Comparison of ENCODE assay signal across 1 cellular context in the genomic region with DNA sequence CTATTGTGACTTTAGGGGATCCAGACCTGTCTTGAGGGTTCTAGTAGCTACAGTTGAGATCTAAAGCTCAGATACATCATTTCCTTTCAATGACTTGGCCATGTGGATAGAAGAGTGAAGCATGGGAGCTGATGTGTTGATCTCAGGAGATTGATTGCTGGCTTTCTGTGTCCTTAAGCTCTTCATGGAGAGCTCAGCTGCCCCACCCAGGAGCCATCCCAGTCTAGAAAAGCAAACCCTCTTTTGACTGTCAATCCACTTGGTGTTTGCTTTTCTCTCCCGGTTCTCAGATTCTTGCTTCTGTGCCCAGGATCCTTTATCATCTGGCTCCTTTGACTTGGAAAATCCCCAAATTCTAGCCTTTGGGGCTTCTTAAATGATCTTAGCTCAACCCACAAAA.
TF ChIP-seq lines count a peak whose summit lies in the region.

No MANE protein-coding gene starts in this region.

TF ChIP-seq in K562, 482 proteins besides CTCF, POLR2A, EP300 and RAD21 (continued from another document):
- TF ChIP-seq, protein P1, sequence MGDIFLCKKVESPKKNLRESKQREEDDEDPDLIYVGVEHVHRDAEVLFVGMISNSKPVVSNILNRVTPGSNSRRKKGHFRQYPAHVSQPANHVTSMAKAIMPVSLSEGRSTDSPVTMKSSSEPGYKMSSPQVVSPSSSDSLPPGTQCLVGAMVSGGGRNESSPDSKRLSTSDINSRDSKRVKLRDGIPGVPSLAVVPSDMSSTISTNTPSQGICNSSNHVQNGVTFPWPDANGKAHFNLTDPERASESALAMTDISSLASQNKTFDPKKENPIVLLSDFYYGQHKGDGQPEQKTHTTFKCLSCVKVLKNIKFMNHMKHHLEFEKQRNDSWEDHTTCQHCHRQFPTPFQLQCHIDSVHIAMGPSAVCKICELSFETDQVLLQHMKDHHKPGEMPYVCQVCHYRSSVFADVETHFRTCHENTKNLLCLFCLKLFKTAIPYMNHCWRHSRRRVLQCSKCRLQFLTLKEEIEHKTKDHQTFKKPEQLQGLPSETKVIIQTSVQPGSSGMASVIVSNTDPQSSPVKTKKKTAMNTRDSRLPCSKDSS (IDR thresholded peaks at IDR 0.05; ENCODE audit: low read depth, partially characterized antibody), result no peak
- TF ChIP-seq, protein P2, sequence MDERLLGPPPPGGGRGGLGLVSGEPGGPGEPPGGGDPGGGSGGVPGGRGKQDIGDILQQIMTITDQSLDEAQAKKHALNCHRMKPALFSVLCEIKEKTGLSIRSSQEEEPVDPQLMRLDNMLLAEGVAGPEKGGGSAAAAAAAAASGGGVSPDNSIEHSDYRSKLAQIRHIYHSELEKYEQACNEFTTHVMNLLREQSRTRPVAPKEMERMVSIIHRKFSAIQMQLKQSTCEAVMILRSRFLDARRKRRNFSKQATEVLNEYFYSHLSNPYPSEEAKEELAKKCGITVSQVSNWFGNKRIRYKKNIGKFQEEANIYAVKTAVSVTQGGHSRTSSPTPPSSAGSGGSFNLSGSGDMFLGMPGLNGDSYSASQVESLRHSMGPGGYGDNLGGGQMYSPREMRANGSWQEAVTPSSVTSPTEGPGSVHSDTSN (CRISPR knock-in tag; IDR thresholded peaks at IDR 0.05; ENCODE audit: low read depth), result no peak
- TF ChIP-seq, protein P2 (tag; conservative IDR thresholded peaks at IDR 0.05; ENCODE audit: low read depth), result peak; percentile 77
- no peak for TF ChIP-seq GATA2 (CRISPR knock-in tag; IDR thresholded peaks at IDR 0.05)
- no peak for TF ChIP-seq ZNF408 (CRISPR knock-in tag; IDR thresholded peaks at IDR 0.05; ENCODE audit: low read depth)
- TF ChIP-seq, protein P3, sequence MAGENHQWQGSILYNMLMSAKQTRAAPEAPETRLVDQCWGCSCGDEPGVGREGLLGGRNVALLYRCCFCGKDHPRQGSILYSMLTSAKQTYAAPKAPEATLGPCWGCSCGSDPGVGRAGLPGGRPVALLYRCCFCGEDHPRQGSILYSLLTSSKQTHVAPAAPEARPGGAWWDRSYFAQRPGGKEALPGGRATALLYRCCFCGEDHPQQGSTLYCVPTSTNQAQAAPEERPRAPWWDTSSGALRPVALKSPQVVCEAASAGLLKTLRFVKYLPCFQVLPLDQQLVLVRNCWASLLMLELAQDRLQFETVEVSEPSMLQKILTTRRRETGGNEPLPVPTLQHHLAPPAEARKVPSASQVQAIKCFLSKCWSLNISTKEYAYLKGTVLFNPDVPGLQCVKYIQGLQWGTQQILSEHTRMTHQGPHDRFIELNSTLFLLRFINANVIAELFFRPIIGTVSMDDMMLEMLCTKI (IDR thresholded peaks at IDR 0.05; ENCODE audit: partially characterized antibody), result no peak
- peak; percentile 63 for TF ChIP-seq MEIS2 (IDR thresholded peaks at IDR 0.05; ENCODE audit: partially characterized antibody)
- TF ChIP-seq, protein P4, sequence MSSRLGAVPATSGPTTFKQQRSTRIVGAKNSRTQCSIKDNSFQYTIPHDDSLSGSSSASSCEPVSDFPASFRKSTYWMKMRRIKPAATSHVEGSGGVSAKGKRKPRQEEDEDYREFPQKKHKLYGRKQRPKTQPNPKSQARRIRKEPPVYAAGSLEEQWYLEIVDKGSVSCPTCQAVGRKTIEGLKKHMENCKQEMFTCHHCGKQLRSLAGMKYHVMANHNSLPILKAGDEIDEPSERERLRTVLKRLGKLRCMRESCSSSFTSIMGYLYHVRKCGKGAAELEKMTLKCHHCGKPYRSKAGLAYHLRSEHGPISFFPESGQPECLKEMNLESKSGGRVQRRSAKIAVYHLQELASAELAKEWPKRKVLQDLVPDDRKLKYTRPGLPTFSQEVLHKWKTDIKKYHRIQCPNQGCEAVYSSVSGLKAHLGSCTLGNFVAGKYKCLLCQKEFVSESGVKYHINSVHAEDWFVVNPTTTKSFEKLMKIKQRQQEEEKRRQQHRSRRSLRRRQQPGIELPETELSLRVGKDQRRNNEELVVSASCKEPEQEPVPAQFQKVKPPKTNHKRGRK (tag; IDR thresholded peaks at IDR 0.05), result no peak
- TF ChIP-seq PHF21A (IDR thresholded peaks at IDR 0.05; ENCODE audit: borderline replicate concordance, low read depth), result no peak
- no peak for TF ChIP-seq RAD51 (IDR thresholded peaks at IDR 0.05; ENCODE audit: borderline replicate concordance, low read depth)
- no peak for TF ChIP-seq MTA3 (IDR thresholded peaks at IDR 0.05; ENCODE audit: borderline replicate concordance)
- TF ChIP-seq ZNF143 (CRISPR knock-in tag; IDR thresholded peaks at IDR 0.05), result no peak
- no peak for TF ChIP-seq NCOA6 (IDR thresholded peaks at IDR 0.05)
- no peak for TF ChIP-seq ZNF184 (CRISPR knock-in tag; IDR thresholded peaks at IDR 0.05)
- TF ChIP-seq, protein P5, sequence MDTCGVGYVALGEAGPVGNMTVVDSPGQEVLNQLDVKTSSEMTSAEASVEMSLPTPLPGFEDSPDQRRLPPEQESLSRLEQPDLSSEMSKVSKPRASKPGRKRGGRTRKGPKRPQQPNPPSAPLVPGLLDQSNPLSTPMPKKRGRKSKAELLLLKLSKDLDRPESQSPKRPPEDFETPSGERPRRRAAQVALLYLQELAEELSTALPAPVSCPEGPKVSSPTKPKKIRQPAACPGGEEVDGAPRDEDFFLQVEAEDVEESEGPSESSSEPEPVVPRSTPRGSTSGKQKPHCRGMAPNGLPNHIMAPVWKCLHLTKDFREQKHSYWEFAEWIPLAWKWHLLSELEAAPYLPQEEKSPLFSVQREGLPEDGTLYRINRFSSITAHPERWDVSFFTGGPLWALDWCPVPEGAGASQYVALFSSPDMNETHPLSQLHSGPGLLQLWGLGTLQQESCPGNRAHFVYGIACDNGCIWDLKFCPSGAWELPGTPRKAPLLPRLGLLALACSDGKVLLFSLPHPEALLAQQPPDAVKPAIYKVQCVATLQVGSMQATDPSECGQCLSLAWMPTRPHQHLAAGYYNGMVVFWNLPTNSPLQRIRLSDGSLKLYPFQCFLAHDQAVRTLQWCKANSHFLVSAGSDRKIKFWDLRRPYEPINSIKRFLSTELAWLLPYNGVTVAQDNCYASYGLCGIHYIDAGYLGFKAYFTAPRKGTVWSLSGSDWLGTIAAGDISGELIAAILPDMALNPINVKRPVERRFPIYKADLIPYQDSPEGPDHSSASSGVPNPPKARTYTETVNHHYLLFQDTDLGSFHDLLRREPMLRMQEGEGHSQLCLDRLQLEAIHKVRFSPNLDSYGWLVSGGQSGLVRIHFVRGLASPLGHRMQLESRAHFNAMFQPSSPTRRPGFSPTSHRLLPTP (IDR thresholded peaks at IDR 0.05; ENCODE audit: borderline replicate concordance, extremely low read depth, insufficient read length), result no peak
- TF ChIP-seq FIP1L1 (IDR thresholded peaks at IDR 0.05; ENCODE audit: low read depth, low read length, poor library complexity, severe bottlenecking), result no peak
- TF ChIP-seq TARDBP (IDR thresholded peaks at IDR 0.05), result no peak
- no peak for TF ChIP-seq RFX5 (IDR thresholded peaks at IDR 0.05; ENCODE audit: low read depth, low read length)
- TF ChIP-seq ZNF76 (CRISPR knock-in tag; IDR thresholded peaks at IDR 0.05; ENCODE audit: borderline replicate concordance), result no peak
- TF ChIP-seq, protein P6, sequence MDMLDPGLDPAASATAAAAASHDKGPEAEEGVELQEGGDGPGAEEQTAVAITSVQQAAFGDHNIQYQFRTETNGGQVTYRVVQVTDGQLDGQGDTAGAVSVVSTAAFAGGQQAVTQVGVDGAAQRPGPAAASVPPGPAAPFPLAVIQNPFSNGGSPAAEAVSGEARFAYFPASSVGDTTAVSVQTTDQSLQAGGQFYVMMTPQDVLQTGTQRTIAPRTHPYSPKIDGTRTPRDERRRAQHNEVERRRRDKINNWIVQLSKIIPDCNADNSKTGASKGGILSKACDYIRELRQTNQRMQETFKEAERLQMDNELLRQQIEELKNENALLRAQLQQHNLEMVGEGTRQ (CRISPR knock-in tag; IDR thresholded peaks at IDR 0.05), result no peak
- TF ChIP-seq BHLHE40 (IDR thresholded peaks at IDR 0.05; ENCODE audit: low read length), result no peak
- TF ChIP-seq, protein P7, sequence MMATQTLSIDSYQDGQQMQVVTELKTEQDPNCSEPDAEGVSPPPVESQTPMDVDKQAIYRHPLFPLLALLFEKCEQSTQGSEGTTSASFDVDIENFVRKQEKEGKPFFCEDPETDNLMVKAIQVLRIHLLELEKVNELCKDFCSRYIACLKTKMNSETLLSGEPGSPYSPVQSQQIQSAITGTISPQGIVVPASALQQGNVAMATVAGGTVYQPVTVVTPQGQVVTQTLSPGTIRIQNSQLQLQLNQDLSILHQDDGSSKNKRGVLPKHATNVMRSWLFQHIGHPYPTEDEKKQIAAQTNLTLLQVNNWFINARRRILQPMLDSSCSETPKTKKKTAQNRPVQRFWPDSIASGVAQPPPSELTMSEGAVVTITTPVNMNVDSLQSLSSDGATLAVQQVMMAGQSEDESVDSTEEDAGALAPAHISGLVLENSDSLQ (IDR thresholded peaks at IDR 0.05), result peak; percentile 29; the same call in 1 of the 2 replicates
- TF ChIP-seq, protein P8, sequence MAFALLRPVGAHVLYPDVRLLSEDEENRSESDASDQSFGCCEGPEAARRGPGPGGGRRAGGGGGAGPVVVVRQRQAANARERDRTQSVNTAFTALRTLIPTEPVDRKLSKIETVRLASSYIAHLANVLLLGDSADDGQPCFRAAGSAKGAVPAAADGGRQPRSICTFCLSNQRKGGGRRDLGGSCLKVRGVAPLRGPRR (CRISPR knock-in tag; IDR thresholded peaks at IDR 0.05), result no peak
